ENCODE assay signal across 1 cellular context in genomic region chr19:48365602-48366001, GRCh38.
TF ChIP-seq lines count a peak whose summit lies in the region.

No MANE protein-coding gene starts in this region.

TF ChIP-seq in IMR-90, 13 proteins besides CTCF, POLR2A, EP300 and RAD21:
- TF ChIP-seq USF2 (IDR thresholded peaks at IDR 0.05; ENCODE audit: low read depth, low read length) (no peak), SMC3 (IDR thresholded peaks at IDR 0.05; ENCODE audit: low read depth, low read length) (no peak), CHD1 (IDR thresholded peaks at IDR 0.05; ENCODE audit: low read depth, low read length) (no peak), MAFK (IDR thresholded peaks at IDR 0.05; ENCODE audit: low read depth, low read length) (no peak), MXI1 (IDR thresholded peaks at IDR 0.05; ENCODE audit: borderline replicate concordance, low read depth, low read length) (no peak), NFE2L2 (IDR thresholded peaks at IDR 0.05; ENCODE audit: low read depth, low read length) (no peak), FOS (IDR thresholded peaks at IDR 0.05; ENCODE audit: low read depth, low read length) (no peak), BHLHE40 (IDR thresholded peaks at IDR 0.05; ENCODE audit: low read depth, low read length) (no peak), RFX5 (IDR thresholded peaks at IDR 0.05; ENCODE audit: low read depth, low read length) (no peak), CEBPB (IDR thresholded peaks at IDR 0.05; ENCODE audit: low read depth, low read length) (no peak), RCOR1 (IDR thresholded peaks at IDR 0.05; ENCODE audit: insufficient replicate concordance, low read length) (no peak), MAZ (IDR thresholded peaks at IDR 0.05; ENCODE audit: borderline replicate concordance, low read depth, low read length) (no peak)
- TF ChIP-seq, protein P1, sequence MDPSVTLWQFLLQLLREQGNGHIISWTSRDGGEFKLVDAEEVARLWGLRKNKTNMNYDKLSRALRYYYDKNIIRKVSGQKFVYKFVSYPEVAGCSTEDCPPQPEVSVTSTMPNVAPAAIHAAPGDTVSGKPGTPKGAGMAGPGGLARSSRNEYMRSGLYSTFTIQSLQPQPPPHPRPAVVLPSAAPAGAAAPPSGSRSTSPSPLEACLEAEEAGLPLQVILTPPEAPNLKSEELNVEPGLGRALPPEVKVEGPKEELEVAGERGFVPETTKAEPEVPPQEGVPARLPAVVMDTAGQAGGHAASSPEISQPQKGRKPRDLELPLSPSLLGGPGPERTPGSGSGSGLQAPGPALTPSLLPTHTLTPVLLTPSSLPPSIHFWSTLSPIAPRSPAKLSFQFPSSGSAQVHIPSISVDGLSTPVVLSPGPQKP (IDR thresholded peaks at IDR 0.05; ENCODE audit: borderline replicate concordance, low read depth, low read length) = no peak
